In genomic region chr5:17317499-17317898, GRCh38 we compare ENCODE assay signal across 12 cellular contexts.
DNase-seq lines count a peak whose midpoint lies in the region; ATAC-seq, FAIRE-seq and TF ChIP-seq lines count a peak whose summit lies in the region.
"Had no signal": no experiment of that assay in that cellular context is flagged by ENCODE, and none has a peak within 500 bp of the region (broad histone marks: within the 10 kb centered on the region; RNA-seq: fewer than 3 reads in every experiment).

No MANE protein-coding gene starts in this region.

- no peak for DNase-seq in chondrocyte (ENCODE audit: low spot score)
- DNase-seq in lower leg skin (ENCODE audit: low spot score in 2 of 2): no peak
- no peak for DNase-seq in endodermal cell
- DNase-seq in HTR-8/SVneo (ENCODE audit: insufficient read length, low spot score): no peak
- no peak for DNase-seq in DMS79 (lab: John Stamatoyannopoulos, UW)
- DNase-seq: amygdala, foreskin melanocyte, KG1 had no signal

- H3K36me3 Mint-ChIP-seq in chondrocyte (ENCODE audit: low read depth) (no peaks in the 10 kb centered on the region), endodermal cell (ENCODE audit: low read depth) (no peaks in the 10 kb centered on the region)

- no peak for FAIRE-seq in HTR-8/SVneo (lab: Jason Lieb, UNC)
- FAIRE-seq: TTC549 had no signal

- ATAC-seq in GM18502 (IDR thresholded peaks at IDR 0.05; ENCODE audit: poor library complexity, unreplicated experiment) (peak; percentile 45), GM21786 (IDR thresholded peaks at IDR 0.05; ENCODE audit: unreplicated experiment) (peak; percentile 30), HG03521 (IDR thresholded peaks at IDR 0.05; ENCODE audit: unreplicated experiment) (peak; percentile 30)

- H3K9me3 ChIP-seq in endodermal cell (ENCODE audit: control insufficient read depth, low read length): no peaks in the 10 kb centered on the region

- H3K27me3 ChIP-seq in endodermal cell (ENCODE audit: control insufficient read depth, insufficient read depth, low read length, poor library complexity, severe bottlenecking): no peaks in the 10 kb centered on the region

- TF ChIP-seq CTCF in chondrocyte (IDR thresholded peaks at IDR 0.05) (no peak), lower leg skin (IDR thresholded peaks at IDR 0.05) (no peak), endodermal cell (conservative IDR thresholded peaks at IDR 0.05) (no peak)

- H3K4me3 Mint-ChIP-seq in chondrocyte (ENCODE audit: unreplicated experiment): no peak overlapping the region
- H3K4me3 Mint-ChIP-seq in endodermal cell: no peak overlapping the region

- H3K27ac Mint-ChIP-seq in chondrocyte (ENCODE audit: unreplicated experiment) (peak overlapping the region; percentile 32), endodermal cell (no peak overlapping the region)

- no peak for TF ChIP-seq POLR2A in lower leg skin (IDR thresholded peaks at IDR 0.05)

- no peak overlapping the region for H3K9ac ChIP-seq in endodermal cell (ENCODE audit: extremely low read depth, low read length, poor library complexity, severe bottlenecking)

- H3K4me1 ChIP-seq in endodermal cell (ENCODE audit: control insufficient read depth, insufficient read depth, low read length): peaks cover 3% of the 10 kb centered on the region

- H3K4me3 ChIP-seq in lower leg skin (ENCODE audit: low read depth, poor library complexity, severe bottlenecking) (no peak overlapping the region), endodermal cell (ENCODE audit: low read length) (no peak overlapping the region)

- H3K36me3 ChIP-seq in endodermal cell (ENCODE audit: control insufficient read depth, insufficient read depth, low read length): no peaks in the 10 kb centered on the region

- peaks cover 30% of the 10 kb centered on the region for H3K4me1 Mint-ChIP-seq in chondrocyte (ENCODE audit: low read depth)
- H3K4me1 Mint-ChIP-seq in endodermal cell: peaks cover 13% of the 10 kb centered on the region

- 47 to 57% methylated on average over 6 of the region's 6 CpGs for WGBS in lower leg skin, 2 donors
- 91 to 94% methylated on average over 4 to 6 of the region's 6 CpGs for WGBS in endodermal cell (ENCODE audit: insufficient coverage in 1 of 2, insufficient read length in 1 of 2), 2 experiments

- H3K9me3 Mint-ChIP-seq in chondrocyte (ENCODE audit: low read depth) (no peaks in the 10 kb centered on the region), endodermal cell (no peaks in the 10 kb centered on the region)

- H3K27me3 Mint-ChIP-seq in chondrocyte (ENCODE audit: low read depth) (no peaks in the 10 kb centered on the region), endodermal cell (ENCODE audit: insufficient read depth) (no peaks in the 10 kb centered on the region)

- H3K27ac ChIP-seq in endodermal cell (ENCODE audit: low read depth, low read length): no peak overlapping the region

- intact Hi-C loops in lower leg skin (cut with DNase I; ENCODE audit: low total_unique reads): no loop called here
